ENCODE assay signal across 14 cellular contexts in the genomic region with DNA sequence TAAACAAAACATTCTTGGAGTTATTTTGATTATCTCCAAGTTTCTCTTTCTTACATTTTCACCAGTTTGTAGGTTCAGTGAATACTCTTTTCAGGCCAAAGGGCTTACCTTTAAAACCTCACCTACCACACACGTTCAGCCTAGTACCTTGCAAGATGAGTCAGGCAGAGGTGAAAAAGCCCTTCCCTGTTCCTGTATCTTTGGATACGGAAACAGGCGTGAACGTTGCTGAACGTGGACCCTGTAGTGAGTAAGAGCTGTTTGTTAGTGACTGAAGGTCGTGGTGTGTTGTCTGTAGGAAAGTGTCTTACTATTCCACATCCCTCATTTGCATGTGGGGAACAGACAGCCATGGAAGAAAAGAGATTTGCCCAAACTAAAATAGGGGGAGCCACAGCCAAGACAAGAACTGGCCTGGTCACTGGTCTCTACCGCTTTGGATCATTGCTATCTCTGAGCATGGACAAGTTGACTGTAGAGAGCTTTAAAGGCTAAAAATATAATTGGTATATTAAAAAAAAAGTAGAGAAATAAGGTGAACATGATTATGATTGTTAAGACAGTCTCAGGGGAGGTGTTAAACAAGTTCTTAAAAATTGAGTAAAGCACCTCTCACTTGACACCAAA. TPM values are rescaled to one million over a fixed set of nuclear protein-coding genes. Genes with fewer than 3 reads are reported as not detected.
DNase-seq lines count a peak whose midpoint lies in the region; ATAC-seq, FAIRE-seq and TF ChIP-seq lines count a peak whose summit lies in the region.
"Had no signal": no experiment of that assay in that cellular context is flagged by ENCODE, and none has a peak within 500 bp of the region (broad histone marks: within the 10 kb centered on the region; RNA-seq: fewer than 3 reads in every experiment).

No MANE protein-coding gene starts in this region.

- DNase-seq in HPDE6-E6E7 (ENCODE audit: extremely low spot score) (peak; percentile 71), HepG2 (ENCODE audit: low spot score) (no peak), spleen (no peak), cerebellar nuclear complex (lab: John Stamatoyannopoulos, UW) (no peak), HCEC 1CT (no peak)
- no peak for DNase-seq in activated naive CD8-positive, alpha-beta T cell treated with anti-CD3 and anti-CD28 coated beads for 36 hours
- DNase-seq: DMS 273 treated with DMSO at 0.1 percent for 48 hours, immature natural killer cell, MV-4-11, NCI-H526 treated with DMSO at 0.1 percent for 48 hours, T-helper 2 cell had no signal

- peak overlapping the region; percentile 92 for H3K4me2 ChIP-seq in HepG2 (ENCODE audit: low read depth, low read length)

- CTCF ChIA-PET in HepG2 (lab: Yijun Ruan, JAX; ENCODE audit: low intra/inter-chr PET ratio, low total read pairs) = no interaction called here

- peaks cover 36% of the 10 kb centered on the region for H3K36me3 Mint-ChIP-seq in activated naive CD8-positive, alpha-beta T cell treated with anti-CD3 and anti-CD28 coated beads for 36 hours

- H3K9ac ChIP-seq in HepG2 (ENCODE audit: insufficient read depth, low read depth, low read length) = no peak overlapping the region

- no peaks in the 10 kb centered on the region for H3K27me3 Mint-ChIP-seq in activated naive CD8-positive, alpha-beta T cell treated with anti-CD3 and anti-CD28 coated beads for 36 hours

- no TSS peak for BruUV-seq in HepG2 (replicated peaks; lab: Mats Ljungman, UMichigan)

- peak; percentile 18 for FAIRE-seq in HepG2 (lab: Jason Lieb, UNC)
- FAIRE-seq: GM12891, pancreas had no signal

- TF ChIP-seq CTCF in HepG2 (CRISPR knock-in tag; IDR thresholded peaks at IDR 0.05) = no peak
- TF ChIP-seq CTCF in spleen (IDR thresholded peaks at IDR 0.05 in 8 of 11, conservative IDR thresholded peaks at IDR 0.05 in 3 of 11) = no peak

- POLR2A ChIA-PET in HepG2 (lab: Yijun Ruan, JAX) = interaction anchor here (1.4 to 3.0 kb wide), 9 partner anchors 8 to 128 kb away, joined by 3 to 27 read pairs (median 7); partner anchors contain the start of gene CEBPA

- H2AFZ ChIP-seq in HepG2 (ENCODE audit: low read length) = no peak overlapping the region

- intact Hi-C loops in HepG2 (cut with micrococcal nuclease; ENCODE audit: unreplicated experiment) (no loop called here), spleen (cut with DNase I; ENCODE audit: low total_unique reads) (no loop called here)

- no peak for TF ChIP-seq EP300 in HepG2 (IDR thresholded peaks at IDR 0.05; ENCODE audit: low read depth in 2 of 2, low read length in 2 of 2)
- TF ChIP-seq EP300 in HepG2 (CRISPR knock-in tag; IDR thresholded peaks at IDR 0.05; ENCODE audit: borderline replicate concordance) = no peak

- H3K4me1 ChIP-seq in HepG2 (ENCODE audit: insufficient read depth, low read length) (peaks cover 72% of the 10 kb centered on the region), spleen (peaks cover 18 to 62% (median 37%) of the 10 kb centered on the region in 6 donors)

- peaks cover 57% of the 10 kb centered on the region for H3K4me1 Mint-ChIP-seq in activated naive CD8-positive, alpha-beta T cell treated with anti-CD3 and anti-CD28 coated beads for 36 hours

- in situ Hi-C loops in HepG2 (cut with HindIII; ENCODE audit: extremely low pct_ligation_motif_present, low pct_unique_long_range_greater_than_20kb) = no loop called here

- no peak overlapping the region for H3K27ac Mint-ChIP-seq in activated naive CD8-positive, alpha-beta T cell treated with anti-CD3 and anti-CD28 coated beads for 36 hours

- peaks cover 50% of the 10 kb centered on the region for H4K20me1 ChIP-seq in HepG2 (ENCODE audit: insufficient read depth, low read length)

- no peaks in the 10 kb centered on the region for H3K9me3 ChIP-seq in HepG2 (ENCODE audit: low read length)
- no peaks in the 10 kb centered on the region for H3K9me3 ChIP-seq in spleen
- H3K9me3 ChIP-seq: pancreas had no signal

- H3K27ac ChIP-seq in HepG2 (ENCODE audit: extremely low read length, insufficient read depth, low read length) (peak overlapping the region; percentile 23), spleen (peak overlapping the region in 5 of 8 donors; percentile 30 to 70 (median 61))
- H3K27ac ChIP-seq: pancreas had no signal

- H3K79me2 ChIP-seq in HepG2 (ENCODE audit: insufficient read depth, low read length) = peaks cover 85% of the 10 kb centered on the region

- H3K27me3 ChIP-seq in HepG2 (ENCODE audit: control insufficient read depth in 1 of 2, insufficient read depth in 2 of 2, low read length in 2 of 2) (peaks cover 0 to 3% of the 10 kb centered on the region in 2 experiments; a peak in 2 of 5 replicates), spleen (replicated peaks in 1 of 7) (no peaks in the 10 kb centered on the region)
- H3K27me3 ChIP-seq: pancreas had no signal

- 21% methylated on average over 7 of the region's 7 CpGs for WGBS in HepG2 (ENCODE audit: low lambda C conversion rate)
- WGBS in spleen, 5 donors = 64 to 78% (median 73%) methylated on average over 7 of the region's 7 CpGs

- no peaks in the 10 kb centered on the region for H3K9me3 Mint-ChIP-seq in activated naive CD8-positive, alpha-beta T cell treated with anti-CD3 and anti-CD28 coated beads for 36 hours
- H3K9me3 Mint-ChIP-seq: immature natural killer cell had no signal

- ATAC-seq in HepG2 = no peak
- ATAC-seq in HG02981 (IDR thresholded peaks at IDR 0.05; ENCODE audit: unreplicated experiment) = no peak
- ATAC-seq: pancreas had no signal

- TF ChIP-seq POLR2A in HepG2 (IDR thresholded peaks at IDR 0.05; ENCODE audit: insufficient read depth in 1 of 2, low read depth in 2 of 2, low read length in 2 of 2) (no peak), spleen (IDR thresholded peaks at IDR 0.05) (no peak)

- TF ChIP-seq RAD21 in HepG2 (CRISPR knock-in tag; IDR thresholded peaks at IDR 0.05) = no peak

- H3K4me3 ChIP-seq in HepG2 (replicated peaks in 1 of 3; ENCODE audit: insufficient read depth in 1 of 3, low read depth in 2 of 3, low read length in 3 of 3) (peak overlapping the region in 2 of 3 experiments; percentile 89 to 90; a peak in 2 of 6 replicates), spleen (no peak overlapping the region)
- H3K4me3 ChIP-seq: pancreas had no signal

- H3K36me3 ChIP-seq in HepG2 (replicated peaks in 1 of 2; ENCODE audit: control insufficient read depth in 1 of 2, insufficient read depth in 2 of 2, low read length in 2 of 2) (peaks cover 7 to 33% of the 10 kb centered on the region in 2 experiments), spleen (peaks cover 0 to 33% (median 14%) of the 10 kb centered on the region in 6 donors)
- H3K36me3 ChIP-seq: pancreas had no signal

- H3K4me3 Mint-ChIP-seq in activated naive CD8-positive, alpha-beta T cell treated with anti-CD3 and anti-CD28 coated beads for 36 hours = peak overlapping the region; percentile 5
- H3K4me3 Mint-ChIP-seq: immature natural killer cell had no signal

TF ChIP-seq in HepG2, 621 proteins besides CTCF, POLR2A, EP300 and RAD21 (continues in another document):
- 0 out of 2 replicates have a peak, but pooled peaks have one; percentile 17 for TF ChIP-seq PAXIP1 (CRISPR knock-in tag; conservative IDR thresholded peaks at IDR 0.05)

RNA-seq across cellular contexts. Expression of gene CEBPG, which starts 3.5 kb away (rescaled TPM):
- 10 to 100 TPM; 30.1 to 30.9 TPM for total RNA-seq in activated naive CD8-positive, alpha-beta T cell treated with anti-CD3 and anti-CD28 coated beads for 36 hours
- total RNA-seq in HepG2 (2016; rRNA removed; fragmentation: Illumina TruSeq; extraction: Trizol) = 34.3 and 49.8 TPM in 2 replicates
- 13.2 and 14.7 TPM in 2 replicates for total RNA-seq in HepG2 (2016; cell fraction: cytosol; rRNA removed; fragmentation: Illumina TruSeq; extraction: Trizol; ENCODE audit: low read depth)
- total RNA-seq in HepG2 (2016; cell fraction: insoluble cytoplasmic fraction; rRNA removed; fragmentation: Illumina TruSeq; extraction: Trizol) = 35.7 and 49.1 TPM in 2 replicates
- total RNA-seq in HepG2 (2016; cell fraction: membrane; rRNA removed; fragmentation: Illumina TruSeq; extraction: Trizol) = 37.6 and 38.8 TPM in 2 replicates
- total RNA-seq in HepG2 (2016; cell fraction: nucleus; rRNA removed; fragmentation: Illumina TruSeq; extraction: Trizol) = 24.5 and 24.7 TPM in 2 replicates
- 25.7 and 26.6 TPM in 2 replicates for polyA plus RNA-seq in HepG2 (2011; rRNA removed)
- polyA plus RNA-seq in HepG2 (2011; cell fraction: cytosol; rRNA removed) = 16.9 and 25.6 TPM in 2 replicates
- polyA plus RNA-seq in HepG2 (2011; cell fraction: nucleus; rRNA removed) = 11.7 and 17.0 TPM in 2 replicates
- 34.2 and 46.3 TPM in 2 replicates for polyA plus RNA-seq in HepG2 (2012)
- polyA plus RNA-seq in HepG2 (2016; cell fraction: cytosol; fragmentation: Illumina TruSeq; extraction: Trizol; ENCODE audit: low read depth) = 13.2 and 15.5 TPM in 2 replicates
- 44.3 and 47.4 TPM in 2 replicates for polyA plus RNA-seq in HepG2 (2016; cell fraction: insoluble cytoplasmic fraction; fragmentation: Illumina TruSeq; extraction: Trizol; ENCODE audit: low read depth)
- 25.6 and 28.0 TPM in 2 replicates for polyA plus RNA-seq in HepG2 (2016; cell fraction: membrane; fragmentation: Illumina TruSeq; extraction: Trizol; ENCODE audit: low read depth)
- polyA plus RNA-seq in HepG2 (2016; cell fraction: nucleus; fragmentation: Illumina TruSeq; extraction: Trizol; ENCODE audit: insufficient read depth, low read depth) = 30.5 and 35.3 TPM in 2 replicates
- 14.6 and 15.2 TPM in 2 replicates for polyA minus RNA-seq in HepG2 (2011; rRNA and poly(A)+ RNA removed; ENCODE audit: low replicate concordance)
- polyA minus RNA-seq in HepG2 (2011; cell fraction: cytosol; rRNA and poly(A)+ RNA removed) = 18.9 and 25.7 TPM in 2 replicates
- 26.3 and 34.8 TPM in 2 replicates for polyA minus RNA-seq in HepG2 (2011; cell fraction: nucleus; rRNA and poly(A)+ RNA removed)
- total RNA-seq in spleen = 10 to 100 TPM; 14.2 to 21.1 (median 16.5) TPM
- 10 to 100 TPM in 1 of 3 donors, 1 to 10 TPM in 2; 9.3 to 15.6 (median 9.9) TPM for polyA plus RNA-seq in spleen

Comparison
In these comparisons a context has a peak if more than half of its experiments do, and no peak if none do; other contexts are left out.
1. H3K4me3 ChIP-seq: peak in HepG2 (2 of 3); none in spleen (0 of 8).